ENCODE assay signal across 10 cellular contexts in the genomic region with DNA sequence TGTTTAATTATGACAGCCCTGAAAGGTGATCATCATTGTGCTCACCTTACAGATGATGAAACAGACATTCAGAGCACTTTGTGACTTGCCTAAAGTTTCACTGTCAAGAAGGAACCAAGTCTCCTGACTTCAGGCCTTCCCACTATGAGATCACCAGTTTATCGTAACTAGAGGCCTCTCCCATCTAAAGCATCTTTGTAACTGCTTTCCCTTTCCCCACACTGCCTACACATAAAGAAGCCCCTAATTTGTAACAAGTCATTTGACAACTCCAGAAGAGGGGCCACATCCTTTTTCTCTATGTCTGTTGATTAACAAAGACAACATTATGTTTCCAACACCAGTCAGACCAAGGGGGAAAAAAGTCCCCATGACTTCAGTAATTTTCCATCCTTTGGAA. TPM values are rescaled to one million over a fixed set of nuclear protein-coding genes. Genes with fewer than 3 reads are reported as not detected.
DNase-seq lines count a peak whose midpoint lies in the region; ATAC-seq and TF ChIP-seq lines count a peak whose summit lies in the region.
"Had no signal": no experiment of that assay in that cellular context is flagged by ENCODE, and none has a peak within 500 bp of the region (broad histone marks: within the 10 kb centered on the region; RNA-seq: fewer than 3 reads in every experiment).

No MANE protein-coding gene starts in this region.

- H3K4me3 Mint-ChIP-seq in activated B cell treated with CpG ODN at 0.5 μM for 24 hours (peak overlapping the region; percentile 98), natural killer cell (peak overlapping the region; percentile 86)

- H3K4me1 Mint-ChIP-seq in activated B cell treated with CpG ODN at 0.5 μM for 24 hours (peaks cover 67% of the 10 kb centered on the region), natural killer cell (peaks cover 53 to 58% of the 10 kb centered on the region in 2 donors)

- POLR2A ChIA-PET in activated B cell treated with CpG ODN at 0.5 μM for 24 hours (lab: Charles Lee), result interaction anchor here (1.5 to 1.7 kb wide), 3 partner anchors 10 to 82 kb away, joined by 5 to 15 read pairs (median 7); no protein-coding TSS in a partner anchor

- H3K9me3 Mint-ChIP-seq in activated B cell treated with CpG ODN at 0.5 μM for 24 hours (peaks cover 3% of the 10 kb centered on the region), natural killer cell (no peaks in the 10 kb centered on the region)

- no peaks in the 10 kb centered on the region for H3K27me3 Mint-ChIP-seq in activated B cell treated with CpG ODN at 0.5 μM for 24 hours
- H3K27me3 Mint-ChIP-seq in natural killer cell (ENCODE audit: low read depth in 2 of 2), result no peaks in the 10 kb centered on the region

- H3K36me3 Mint-ChIP-seq in activated B cell treated with CpG ODN at 0.5 μM for 24 hours (ENCODE audit: low read depth), result peaks cover 36% of the 10 kb centered on the region
- H3K36me3 Mint-ChIP-seq in natural killer cell, result no peaks in the 10 kb centered on the region

- intact Hi-C loops in activated B cell treated with CpG ODN at 0.5 μM for 24 hours (cut with micrococcal nuclease) (loop anchor here (1.0 to 2.0 kb wide), 3 partner anchors 18 to 38 kb away; no protein-coding TSS in a partner anchor), natural killer cell (cut with micrococcal nuclease) (loop anchor here (2.0 to 10.0 kb wide), 2 partner anchors 82 to 270 kb away; no protein-coding TSS in a partner anchor)

- ATAC-seq in HG02763 (IDR thresholded peaks at IDR 0.05; ENCODE audit: unreplicated experiment) (peak; percentile 35), activated B cell treated with CpG ODN at 0.5 μM for 24 hours (ENCODE audit: low read depth) (peak; percentile 29), natural killer cell (peak; percentile 12 to 41 (median 27)), HG03457 (IDR thresholded peaks at IDR 0.05; ENCODE audit: unreplicated experiment) (no peak)

- CTCF ChIA-PET in activated B cell treated with CpG ODN at 0.5 μM for 24 hours (lab: Charles Lee), result no interaction called here

- in situ Hi-C loops in GM13977 (cut with MboI; ENCODE audit: low pct_unique_long_range_greater_than_20kb, low sequenced_read_pairs, unreplicated experiment), result no loop called here

- peak; percentile 56 for DNase-seq in GM13977 (ENCODE audit: low spot score)
- DNase-seq in activated B cell treated with CpG ODN at 0.5 μM for 24 hours, result no peak
- DNase-seq in natural killer cell, result no peak
- no peak for DNase-seq in GF-D8 (lab: John Stamatoyannopoulos, UW)
- DNase-seq in NCI-H748 treated with DMSO at 0.1 percent for 48 hours (lab: John Stamatoyannopoulos, UW), result no peak
- no peak for DNase-seq in SKM-1 treated with dmso at 0.1 percent for 144 hours (lab: John Stamatoyannopoulos, UW; ENCODE audit: unreplicated experiment)
- DNase-seq: kidney, NCI-H2171 treated with DMSO at 0.1 percent for 48 hours had no signal

- H3K27ac Mint-ChIP-seq in activated B cell treated with CpG ODN at 0.5 μM for 24 hours (peak overlapping the region; percentile 99), natural killer cell (peak overlapping the region; percentile 97 to 99)

- TF ChIP-seq CTCF in GM13977 (IDR thresholded peaks at IDR 0.05; ENCODE audit: extremely low read depth, insufficient read depth, missing control alignments), result no peak
- no peak for TF ChIP-seq CTCF in activated B cell treated with CpG ODN at 0.5 μM for 24 hours (IDR thresholded peaks at IDR 0.05)
- no peak for TF ChIP-seq CTCF in natural killer cell (IDR thresholded peaks at IDR 0.05)

RNA-seq across cellular contexts. Expression of a gene that starts 1.1 kb away (rescaled TPM):
- total RNA-seq in activated B cell treated with CpG ODN at 0.5 μM for 24 hours, result 34.6 and 41.7 TPM in 2 replicates
- 10 to 100 TPM; 10.9 to 17.3 (median 13.6) TPM for total RNA-seq in natural killer cell
